ENCODE assay signal across 25 cellular contexts in the genomic region with DNA sequence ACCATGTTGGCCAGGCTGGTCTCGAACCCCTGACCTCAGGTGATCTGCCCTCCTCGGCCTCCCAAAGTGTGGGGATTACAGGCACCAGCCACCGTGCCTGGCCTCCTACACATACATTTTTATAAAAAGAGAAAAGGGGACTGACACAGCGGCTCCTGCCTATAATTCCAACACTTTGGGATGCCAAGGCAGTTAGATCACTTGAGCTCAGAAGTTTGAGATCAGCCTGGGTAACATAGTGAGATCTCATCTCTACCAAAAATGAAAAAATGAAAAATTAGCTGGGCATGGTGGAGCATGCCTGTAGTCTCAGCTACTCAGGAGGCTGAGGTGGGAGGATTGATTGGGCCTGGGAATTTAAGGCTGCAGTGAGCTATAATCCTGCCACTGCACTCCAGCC.
"Had no signal": no experiment of that assay in that cellular context is flagged by ENCODE, and none has a peak within 500 bp of the region (broad histone marks: within the 10 kb centered on the region; RNA-seq: fewer than 3 reads in every experiment).

No MANE protein-coding gene starts in this region.

- H3K36me3 ChIP-seq: Peyer's patch, SJSA1 had no signal

- H3K4me1 ChIP-seq: body of pancreas, Peyer's patch had no signal

- H3K9me3 ChIP-seq: body of pancreas, Peyer's patch, SJSA1 had no signal

- DNase-seq: activated CD4-positive, alpha-beta T cell treated with anti-CD3 and anti-CD28 coated beads for 48 hours; activated CD4-positive, alpha-beta T cell treated with anti-CD3 and anti-CD28 coated beads, Interleukin-2, amount 50 U/mL, for 4 hours; activated CD4-positive, CD25-positive, alpha-beta regulatory T cell treated with anti-CD3 and anti-CD28 coated beads, Interleukin-2, amount 50 U/mL, for 72 hours; activated CD8-positive, alpha-beta T cell treated with anti-CD3 and anti-CD28 coated beads, Interleukin-2, amount 10 ng/mL, durations not matched to agents 7 days and 5 days; activated effector memory CD4-positive, alpha-beta T cell treated with Interleukin-2 at 50 U/mL for 16 hours; activated naive CD4-positive, alpha-beta T cell; activated T-cell treated with anti-CD3 and anti-CD28 coated beads, Interleukin-2, amount 50 U/mL, for 24 hours; aorta; body of pancreas; central memory CD4-positive, alpha-beta T cell; NCI-H1092; NCI-H1417; NCI-H1930; NCI-H2171; NCI-H2227 treated with DMSO at 0.1 percent for 48 hours; NCI-H69; NK-92 treated with Interleukin-12 subunit alpha and Interleukin-12 subunit beta, amount 100 ng/mL, for 24 hours; OCI-M1; Peyer's patch; SHP77; T-helper 17 cell; T-helper 9 cell had no signal

- H3K4me3 ChIP-seq: body of pancreas, Peyer's patch, SJSA1 had no signal

- H3K27ac ChIP-seq: body of pancreas, Peyer's patch, SJSA1 had no signal

- ATAC-seq: activated CD8-positive, alpha-beta T cell treated with anti-CD3 and anti-CD28 coated beads, Interleukin-2, amount 10 ng/mL, durations not matched to agents 7 days and 5 days; body of pancreas; T-helper 17 cell; WTC11 had no signal

- H3K27me3 ChIP-seq: body of pancreas, Peyer's patch, SJSA1 had no signal

- FAIRE-seq: bronchial epithelial cell had no signal
